ENCODE assay signal across 1 cellular context in the genomic region with DNA sequence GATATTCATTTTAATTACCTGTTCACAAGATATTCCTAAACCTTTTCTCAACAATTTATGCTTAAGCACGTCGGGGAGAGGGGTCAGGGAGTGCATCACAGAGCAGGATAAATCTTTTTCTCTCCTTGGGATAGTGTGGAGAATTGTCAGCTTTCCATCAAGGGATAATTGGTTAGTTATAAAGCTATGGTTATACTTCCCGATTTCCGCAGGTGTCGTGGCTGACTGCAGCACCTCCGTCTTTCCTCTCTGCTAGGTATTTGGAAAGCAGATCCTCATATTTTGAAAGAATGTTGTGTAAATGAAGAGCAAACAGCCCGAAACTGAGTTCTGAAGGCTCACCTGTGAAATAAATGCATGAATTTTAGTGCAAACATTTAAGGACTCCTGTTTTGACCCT.
TF ChIP-seq lines count a peak whose summit lies in the region.

No MANE protein-coding gene starts in this region.

TF ChIP-seq in GM12878, 131 proteins besides CTCF, POLR2A, EP300 and RAD21 (continued from another document):
- TF ChIP-seq ELK1 (IDR thresholded peaks at IDR 0.05; ENCODE audit: low read depth, low read length): no peak
- no peak for TF ChIP-seq NFYA (IDR thresholded peaks at IDR 0.05; ENCODE audit: borderline replicate concordance, low read depth, low read length)
- no peak for TF ChIP-seq RFX5 (IDR thresholded peaks at IDR 0.05; ENCODE audit: low read depth, low read length)
- no peak for TF ChIP-seq CUX1 (IDR thresholded peaks at IDR 0.05; ENCODE audit: insufficient replicate concordance, low read depth, low read length)
- no peak for TF ChIP-seq LARP7 (IDR thresholded peaks at IDR 0.05)
- no peak for TF ChIP-seq BCL3 (IDR thresholded peaks at IDR 0.05; ENCODE audit: borderline replicate concordance, insufficient read depth, low read depth, low read length, poor library complexity, severe bottlenecking)
- TF ChIP-seq HDAC6 (IDR thresholded peaks at IDR 0.05; ENCODE audit: unreplicated experiment): no peak
- no peak for TF ChIP-seq POU2F2 (IDR thresholded peaks at IDR 0.05; ENCODE audit: borderline replicate concordance, low read depth, low read length)
- no peak for TF ChIP-seq KAT2A (conservative IDR thresholded peaks at IDR 0.05; ENCODE audit: control insufficient read depth, low read depth, low read length)
- TF ChIP-seq RAD51 (IDR thresholded peaks at IDR 0.05): no peak
- TF ChIP-seq, protein P1, sequence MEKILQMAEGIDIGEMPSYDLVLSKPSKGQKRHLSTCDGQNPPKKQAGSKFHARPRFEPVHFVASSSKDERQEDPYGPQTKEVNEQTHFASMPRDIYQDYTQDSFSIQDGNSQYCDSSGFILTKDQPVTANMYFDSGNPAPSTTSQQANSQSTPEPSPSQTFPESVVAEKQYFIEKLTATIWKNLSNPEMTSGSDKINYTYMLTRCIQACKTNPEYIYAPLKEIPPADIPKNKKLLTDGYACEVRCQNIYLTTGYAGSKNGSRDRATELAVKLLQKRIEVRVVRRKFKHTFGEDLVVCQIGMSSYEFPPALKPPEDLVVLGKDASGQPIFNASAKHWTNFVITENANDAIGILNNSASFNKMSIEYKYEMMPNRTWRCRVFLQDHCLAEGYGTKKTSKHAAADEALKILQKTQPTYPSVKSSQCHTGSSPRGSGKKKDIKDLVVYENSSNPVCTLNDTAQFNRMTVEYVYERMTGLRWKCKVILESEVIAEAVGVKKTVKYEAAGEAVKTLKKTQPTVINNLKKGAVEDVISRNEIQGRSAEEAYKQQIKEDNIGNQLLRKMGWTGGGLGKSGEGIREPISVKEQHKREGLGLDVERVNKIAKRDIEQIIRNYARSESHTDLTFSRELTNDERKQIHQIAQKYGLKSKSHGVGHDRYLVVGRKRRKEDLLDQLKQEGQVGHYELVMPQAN (conservative IDR thresholded peaks at IDR 0.05): no peak
- no peak for TF ChIP-seq CHD2 (IDR thresholded peaks at IDR 0.05; ENCODE audit: borderline replicate concordance, low read depth, low read length)
- no peak for TF ChIP-seq CEBPB (IDR thresholded peaks at IDR 0.05; ENCODE audit: borderline replicate concordance in 1 of 2, low read depth in 2 of 2, low read length in 2 of 2)
- no peak for TF ChIP-seq E4F1 (IDR thresholded peaks at IDR 0.05; ENCODE audit: borderline replicate concordance, partially characterized antibody)
- TF ChIP-seq SP1 (IDR thresholded peaks at IDR 0.05; ENCODE audit: low read depth, low read length): no peak
- TF ChIP-seq SREBF2 (IDR thresholded peaks at IDR 0.05; ENCODE audit: low read length): no peak
TF ChIP-seq in GM12878: peak in this region for 0.
